In genomic region chr12:6045438-6045837, GRCh38 we compare ENCODE assay signal across 10 cellular contexts.
"Had no signal": no experiment of that assay in that cellular context is flagged by ENCODE, and none has a peak within 500 bp of the region (broad histone marks: within the 10 kb centered on the region; RNA-seq: fewer than 3 reads in every experiment).

No MANE protein-coding gene starts in this region.

- H3K27ac ChIP-seq: GM23248 had no signal

- H3K4me3 ChIP-seq: GM23248, GM23338, HAP-1 had no signal

- H3K4me2 ChIP-seq: GM23338 had no signal

- H3K9me3 Mint-ChIP-seq: GM23338, H9, HFFc6 had no signal

- H3K9ac ChIP-seq: GM23248 had no signal

- DNase-seq: GM23248, GOT3, H7, H9, HCEC 1CT, HFFc6 had no signal

- H3K4me3 Mint-ChIP-seq: GM23338, H9, HFFc6 had no signal

- H2AFZ ChIP-seq: GM23248, GM23338 had no signal

- ATAC-seq: GM23338, HCT116 had no signal

- H3K9me3 ChIP-seq: HAP-1 had no signal

- H3K4me1 Mint-ChIP-seq: GM23338, H9 had no signal

- H3K36me3 ChIP-seq: HAP-1 had no signal

- H3K27ac Mint-ChIP-seq: GM23338, H9, HFFc6 had no signal

- H3K4me1 ChIP-seq: HAP-1 had no signal

- FAIRE-seq: H54 had no signal
